8 cellular contexts compared by ENCODE assay signal in the genomic region with DNA sequence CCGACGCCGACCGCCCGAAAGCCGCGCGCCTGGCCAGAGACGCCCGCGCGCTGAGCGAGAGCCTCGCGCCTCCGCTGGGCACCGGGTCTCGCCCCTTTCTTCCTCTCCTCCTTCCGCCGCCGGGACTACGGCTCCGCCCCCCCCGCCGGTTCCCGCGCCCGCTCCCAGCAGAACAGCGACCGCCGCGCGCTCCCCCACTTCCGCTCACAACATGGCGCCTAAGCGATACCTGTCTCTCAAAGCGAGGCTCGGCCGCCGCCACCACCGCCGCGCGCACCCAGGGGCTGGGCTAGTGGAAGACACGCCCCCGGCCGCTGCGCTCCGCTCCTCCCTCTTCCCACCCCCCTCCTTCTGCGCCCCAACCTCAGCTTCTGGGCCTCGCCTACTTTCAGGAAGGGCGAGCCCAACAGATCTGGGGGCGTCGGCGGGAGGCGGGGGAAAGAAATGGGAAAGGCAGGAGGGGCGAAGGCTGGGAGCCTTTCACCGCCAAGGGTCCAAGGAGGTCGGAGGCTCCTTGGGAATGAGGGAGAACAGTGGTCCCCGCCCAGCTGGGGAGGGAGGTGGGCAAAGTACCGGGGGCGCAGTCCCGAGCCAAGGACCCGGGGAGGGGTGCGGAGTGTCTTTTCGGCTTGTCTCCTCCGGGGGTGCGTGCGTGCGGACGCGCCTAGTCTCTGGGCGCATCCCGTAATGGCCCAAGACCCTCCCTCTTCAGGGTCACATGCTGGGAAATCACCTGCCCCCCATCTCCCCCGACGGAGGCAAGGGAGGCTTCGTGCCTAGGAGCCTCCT.
DNase-seq lines count a peak whose midpoint lies in the region; ATAC-seq lines count a peak whose summit lies in the region.

Gene RPS6KA3 (minus strand): TSS at position 100 of the 789 bp plus-strand sequence. CDS start 277 bp downstream, outside the sequence.

- DNase-seq in AG08396 (ENCODE audit: low spot score), result peak; percentile 88
- peak; percentile 71 for DNase-seq in NCI-H226
- DNase-seq in activated CD4-positive, CD25-positive, alpha-beta regulatory T cell treated with anti-CD3 and anti-CD28 coated beads, Interleukin-2, amount 50 U/mL, for 16 hours (ENCODE audit: low read depth, low spot score), result peak; percentile 83
- DNase-seq in central memory CD8-positive, alpha-beta T cell (ENCODE audit: low spot score in 2 of 2), result peak; percentile 74 to 79
- DNase-seq in islet precursor cell, result peak; percentile 91
- DNase-seq in stimulated activated CD4-positive, alpha-beta T cell treated with anti-CD3 and anti-CD28 coated beads, Interleukin-12 subunit alpha, Interleukin-12 subunit beta, amount 100 ng/mL, for 4 hours, result peak; percentile 85

- H3K4me1 Mint-ChIP-seq in central memory CD8-positive, alpha-beta T cell, result peaks cover 14% of the 10 kb centered on the region

- no peaks in the 10 kb centered on the region for H3K9me3 Mint-ChIP-seq in central memory CD8-positive, alpha-beta T cell

- H3K36me3 Mint-ChIP-seq in central memory CD8-positive, alpha-beta T cell (ENCODE audit: insufficient read depth), result peaks cover 7% of the 10 kb centered on the region

- ATAC-seq in GM18909 (IDR thresholded peaks at IDR 0.05; ENCODE audit: poor library complexity, unreplicated experiment), result peak; percentile 84
- ATAC-seq in HG03139 (IDR thresholded peaks at IDR 0.05; ENCODE audit: unreplicated experiment), result peak; percentile 86
- ATAC-seq in central memory CD8-positive, alpha-beta T cell (replicated peaks; ENCODE audit: extremely low read depth, poor library complexity, severe bottlenecking), result peak; percentile 78

- H3K27ac Mint-ChIP-seq in central memory CD8-positive, alpha-beta T cell (ENCODE audit: low read depth), result peak within 1 kb of the TSS; percentile 97

- no peaks in the 10 kb centered on the region for H3K27me3 Mint-ChIP-seq in central memory CD8-positive, alpha-beta T cell

- peak within 1 kb of the TSS; percentile 97 for H3K4me3 Mint-ChIP-seq in central memory CD8-positive, alpha-beta T cell

Comparison
In these comparisons a context has a peak if more than half of its experiments do, and no peak if none do; other contexts are left out.
1. Peak in every context shown above with its lines: DNase-seq and ATAC-seq.